In genomic region chr19:42693760-42694350, GRCh38 we compare ENCODE assay signal across 9 cellular contexts. TPM values are rescaled to one million over a fixed set of nuclear protein-coding genes. Genes with fewer than 3 reads are reported as not detected.
DNase-seq lines count a peak whose midpoint lies in the region; ATAC-seq and TF ChIP-seq lines count a peak whose summit lies in the region.
"Had no signal": no experiment of that assay in that cellular context is flagged by ENCODE, and none has a peak within 500 bp of the region (broad histone marks: within the 10 kb centered on the region; RNA-seq: fewer than 3 reads in every experiment).

No MANE protein-coding gene starts in this region.

- no peak overlapping the region for H3K27ac Mint-ChIP-seq in naive thymus-derived CD8-positive, alpha-beta T cell
- H3K27ac Mint-ChIP-seq: naive B cell had no signal

- no CpG with 5 or more reads among the region's 5 CpGs for WGBS in iPS DF 6.9 (ENCODE audit: insufficient coverage, insufficient read length)

- peak; percentile 88 for ATAC-seq in SK-N-SH treated with all-trans-retinoic acid at 6 μM for 48 hours
- ATAC-seq in naive thymus-derived CD8-positive, alpha-beta T cell = no peak
- no peak for ATAC-seq in HG02840 (IDR thresholded peaks at IDR 0.05; ENCODE audit: low FRiP score, unreplicated experiment)

- H3K27ac ChIP-seq in iPS DF 6.9 (ENCODE audit: low read length) = no peak overlapping the region

- H3K36me3 ChIP-seq in iPS DF 6.9 (ENCODE audit: control insufficient read depth, insufficient read depth, low read length) = no peaks in the 10 kb centered on the region

- peaks cover 0 to 11% (median 3%) of the 10 kb centered on the region in 9 donors for H3K9me3 Mint-ChIP-seq in naive thymus-derived CD8-positive, alpha-beta T cell

- peaks cover 0 to 12% (median 0%) of the 10 kb centered on the region in 3 donors for H3K36me3 Mint-ChIP-seq in naive thymus-derived CD8-positive, alpha-beta T cell

- H3K27me3 ChIP-seq in iPS DF 6.9 (ENCODE audit: control insufficient read depth, insufficient read depth, low read length) = no peaks in the 10 kb centered on the region

- H3K4me3 Mint-ChIP-seq in naive thymus-derived CD8-positive, alpha-beta T cell = no peak overlapping the region
- H3K4me3 Mint-ChIP-seq: naive B cell had no signal

- peaks cover 13% of the 10 kb centered on the region for H3K9me3 ChIP-seq in iPS DF 6.9 (ENCODE audit: control insufficient read depth, insufficient read depth, low read length)

- no peak overlapping the region for H3K4me3 ChIP-seq in iPS DF 6.9 (ENCODE audit: low read length)

- POLR2A ChIA-PET in naive thymus-derived CD8-positive, alpha-beta T cell (lab: Charles Lee) = no interaction called here

- H3K4me1 ChIP-seq in iPS DF 6.9 (ENCODE audit: control insufficient read depth, insufficient read depth, low read length) = no peaks in the 10 kb centered on the region

- peaks cover 0 to 2% (median 0%) of the 10 kb centered on the region in 4 donors for H3K4me1 Mint-ChIP-seq in naive thymus-derived CD8-positive, alpha-beta T cell
- H3K4me1 Mint-ChIP-seq: naive B cell had no signal

- DNase-seq in DMS 273 treated with DMSO at 0.1 percent for 48 hours (lab: John Stamatoyannopoulos, UW) (peak; percentile 8), HPDE6-E6E7 (ENCODE audit: extremely low spot score) (peak; percentile 81), iPS DF 6.9 (ENCODE audit: low read depth, low spot score) (peak; percentile 1), NCI-H510A (lab: John Stamatoyannopoulos, UW) (no peak)
- DNase-seq in naive thymus-derived CD8-positive, alpha-beta T cell = no peak
- no peak for DNase-seq in activated effector memory CD4-positive, alpha-beta T cell treated with Interleukin-2 at 50 U/mL for 16 hours
- DNase-seq: naive B cell had no signal

- H3K27me3 Mint-ChIP-seq in naive thymus-derived CD8-positive, alpha-beta T cell = peaks cover 26 to 85% (median 36%) of the 10 kb centered on the region in 5 donors

TF ChIP-seq in SK-N-SH treated with all-trans-retinoic acid at 6 μM for 48 hours, 23 proteins besides CTCF, POLR2A, EP300 and RAD21:
- TF ChIP-seq PPARA (CRISPR knock-in tag; IDR thresholded peaks at IDR 0.05; ENCODE audit: borderline replicate concordance) = no peak
- TF ChIP-seq CSRNP3 (CRISPR knock-in tag; IDR thresholded peaks at IDR 0.05) = no peak
- no peak for TF ChIP-seq SNAI2 (CRISPR knock-in tag; IDR thresholded peaks at IDR 0.05)
- no peak for TF ChIP-seq POU6F1 (CRISPR knock-in tag; IDR thresholded peaks at IDR 0.05; ENCODE audit: borderline replicate concordance, low read depth)
- no peak for TF ChIP-seq CSDC2 (CRISPR knock-in tag; IDR thresholded peaks at IDR 0.05)
- no peak for TF ChIP-seq TSHZ2 (CRISPR knock-in tag; IDR thresholded peaks at IDR 0.05)
- no peak for TF ChIP-seq BACH2 (CRISPR knock-in tag; IDR thresholded peaks at IDR 0.05; ENCODE audit: borderline replicate concordance)
- no peak for TF ChIP-seq TOX (CRISPR knock-in tag; IDR thresholded peaks at IDR 0.05; ENCODE audit: borderline replicate concordance)
- TF ChIP-seq ZC3H10 (CRISPR knock-in tag; IDR thresholded peaks at IDR 0.05) = no peak
- no peak for TF ChIP-seq ZFP3 (CRISPR knock-in tag; IDR thresholded peaks at IDR 0.05)
- no peak for TF ChIP-seq ZNF565 (CRISPR knock-in tag; conservative IDR thresholded peaks at IDR 0.05; ENCODE audit: low read depth)
- TF ChIP-seq RARB (CRISPR knock-in tag; IDR thresholded peaks at IDR 0.05) = no peak
- no peak for TF ChIP-seq OSR1 (CRISPR knock-in tag; IDR thresholded peaks at IDR 0.05)
- TF ChIP-seq ZFP30 (CRISPR knock-in tag; IDR thresholded peaks at IDR 0.05) = no peak
- no peak for TF ChIP-seq PATZ1 (CRISPR knock-in tag; IDR thresholded peaks at IDR 0.05; ENCODE audit: borderline replicate concordance)
- no peak for TF ChIP-seq GLIS3 (CRISPR knock-in tag; IDR thresholded peaks at IDR 0.05)
- no peak for TF ChIP-seq ZNF8 (CRISPR knock-in tag; IDR thresholded peaks at IDR 0.05)
TF ChIP-seq in SK-N-SH treated with all-trans-retinoic acid at 6 μM for 48 hours: peak in this region for 0.

RNA-seq across cellular contexts. Expression of gene PSG3, which starts 46.4 kb away (rescaled TPM):
- total RNA-seq in naive thymus-derived CD8-positive, alpha-beta T cell = not detected
- polyA plus RNA-seq in naive thymus-derived CD8-positive, alpha-beta T cell = not detected

Comparison
In these comparisons a context has a peak if more than half of its experiments do, and no peak if none do; other contexts are left out.
1. DNase-seq: peak in DMS 273 treated with DMSO at 0.1 percent for 48 hours (single experiment), HPDE6-E6E7 (single experiment) and iPS DF 6.9 (single experiment); none in naive thymus-derived CD8-positive, alpha-beta T cell (0 of 10), NCI-H510A (single experiment) and activated effector memory CD4-positive, alpha-beta T cell treated with Interleukin-2 at 50 U/mL for 16 hours (single experiment).